In genomic region chr15:32990071-32990470, GRCh38 we compare ENCODE assay signal across 35 cellular contexts.
"Had no signal": no experiment of that assay in that cellular context is flagged by ENCODE, and none has a peak within 500 bp of the region (broad histone marks: within the 10 kb centered on the region; RNA-seq: fewer than 3 reads in every experiment).

No MANE protein-coding gene starts in this region.

- H3K36me3 Mint-ChIP-seq: activated CD8-positive, alpha-beta memory T cell treated with anti-CD3 and anti-CD28 coated beads, Interleukin-2, amount 10 ng/mL, durations not matched to agents 7 days and 5 days; activated naive CD4-positive, alpha-beta T cell treated with anti-CD3 and anti-CD28 coated beads, Interleukin-2, amount 10 ng/mL, durations not matched to agents 7 days and 5 days; activated naive CD4-positive, alpha-beta T cell treated with anti-CD3 and anti-CD28 coated beads, Interleukin-2, amount 50 U/mL, for 24 hours; activated naive CD8-positive, alpha-beta T cell; activated naive CD8-positive, alpha-beta T cell treated with anti-CD3 and anti-CD28 coated beads, Interleukin-2, amount 10 ng/mL, durations not matched to agents 7 days and 5 days had no signal

- H3K27me3 Mint-ChIP-seq: activated CD8-positive, alpha-beta memory T cell treated with anti-CD3 and anti-CD28 coated beads, Interleukin-2, amount 10 ng/mL, durations not matched to agents 7 days and 5 days; activated naive CD4-positive, alpha-beta T cell treated with anti-CD3 and anti-CD28 coated beads, Interleukin-2, amount 10 ng/mL, durations not matched to agents 7 days and 5 days; activated naive CD8-positive, alpha-beta T cell treated with anti-CD3 and anti-CD28 coated beads, Interleukin-2, amount 10 ng/mL, durations not matched to agents 7 days and 5 days; activated naive CD8-positive, alpha-beta T cell treated with anti-CD3 and anti-CD28 coated beads, Interleukin-2, amount 50 U/mL, for 24 hours; activated T-cell treated with anti-CD3 and anti-CD28 coated beads, Interleukin-2, amount 50 U/mL, for 24 hours had no signal

- H3K27ac Mint-ChIP-seq: activated B cell treated with CpG ODN at 0.5 μM for 24 hours; activated CD4-positive, alpha-beta memory T cell treated with anti-CD3 and anti-CD28 coated beads, Interleukin-2, amount 10 ng/mL, durations not matched to agents 7 days and 5 days; activated CD4-positive, alpha-beta T cell treated with anti-CD3 and anti-CD28 coated beads, Interleukin-2, amount 10 ng/mL, durations not matched to agents 7 days and 5 days; activated CD8-positive, alpha-beta memory T cell treated with anti-CD3 and anti-CD28 coated beads, Interleukin-2, amount 10 ng/mL, durations not matched to agents 7 days and 5 days; activated CD8-positive, alpha-beta T cell treated with anti-CD3 and anti-CD28 coated beads, Interleukin-2, amount 10 ng/mL, durations not matched to agents 7 days and 5 days; activated naive CD4-positive, alpha-beta T cell treated with anti-CD3 and anti-CD28 coated beads, Interleukin-2, amount 10 ng/mL, durations not matched to agents 7 days and 5 days; activated naive CD4-positive, alpha-beta T cell treated with anti-CD3 and anti-CD28 coated beads, Interleukin-2, amount 50 U/mL, for 24 hours; activated naive CD8-positive, alpha-beta T cell; activated naive CD8-positive, alpha-beta T cell treated with anti-CD3 and anti-CD28 coated beads, Interleukin-2, amount 10 ng/mL, durations not matched to agents 7 days and 5 days; activated naive CD8-positive, alpha-beta T cell treated with anti-CD3 and anti-CD28 coated beads, Interleukin-2, amount 50 U/mL, for 24 hours; activated T-cell treated with anti-CD3 and anti-CD28 coated beads, Interleukin-2, amount 50 U/mL, for 24 hours; activated T-helper 2 cell treated with anti-CD3 and anti-CD28 coated beads, Interferon-gamma antibody, Interleukin-2, Interleukin-4, amounts not matched to agents 10 μg/mL and 5 μg/mL and 100 μg/mL, durations not matched to agents 14 hours and 24 hours and 36 hours; T-helper 1 cell treated with Interleukin-12 subunit alpha and Interleukin-12 subunit beta and Interleukin-4 antibody, amounts not matched to agents 30 μg/mL and 1 μg/mL, for 36 hours; T-helper 2 cell treated with Interferon-gamma antibody and Interleukin-4, amounts not matched to agents 5 μg/mL and 100 μg/mL, for 36 hours had no signal

- H3K4me3 ChIP-seq: ascending aorta, body of pancreas had no signal

- DNase-seq: activated B cell treated with CpG ODN at 0.5 μM for 24 hours; activated CD4-positive, alpha-beta memory T cell treated with anti-CD3 and anti-CD28 coated beads, Interleukin-2, amount 10 ng/mL, durations not matched to agents 7 days and 5 days; activated CD4-positive, alpha-beta T cell treated with anti-CD3 and anti-CD28 coated beads for 48 hours; activated CD4-positive, alpha-beta T cell treated with anti-CD3 and anti-CD28 coated beads, Interleukin-2, amount 10 ng/mL, durations not matched to agents 7 days and 5 days; activated CD4-positive, alpha-beta T cell treated with anti-CD3 and anti-CD28 coated beads, Interleukin-2, amount 50 U/mL, for 48 hours; activated CD4-positive, CD25-positive, alpha-beta regulatory T cell treated with anti-CD3 and anti-CD28 coated beads, Interleukin-2, amount 50 U/mL, for 72 hours; activated CD8-positive, alpha-beta memory T cell treated with anti-CD3 and anti-CD28 coated beads for 24 hours; activated CD8-positive, alpha-beta memory T cell treated with anti-CD3 and anti-CD28 coated beads, Interleukin-2, amount 10 ng/mL, durations not matched to agents 7 days and 5 days; activated CD8-positive, alpha-beta memory T cell treated with anti-CD3 and anti-CD28 coated beads, Interleukin-2, amount 50 U/mL, for 48 hours; activated CD8-positive, alpha-beta T cell treated with anti-CD3 and anti-CD28 coated beads, Interleukin-2, amount 10 ng/mL, durations not matched to agents 7 days and 5 days; activated effector memory CD4-positive, alpha-beta T cell treated with Interleukin-2 at 50 U/mL for 16 hours; activated gamma-delta T cell; activated naive CD4-positive, alpha-beta T cell treated with anti-CD3 and anti-CD28 coated beads, Interleukin-2, amount 10 ng/mL, durations not matched to agents 7 days and 5 days; activated naive CD4-positive, alpha-beta T cell treated with Interleukin-2 at 50 U/mL for 16 hours; activated naive CD8-positive, alpha-beta T cell treated with anti-CD3 and anti-CD28 coated beads, Interleukin-2, amount 10 ng/mL, durations not matched to agents 7 days and 5 days; activated naive CD8-positive, alpha-beta T cell treated with anti-CD3 and anti-CD28 coated beads, Interleukin-2, amount 50 U/mL, for 24 hours; activated T-cell treated with anti-CD3 and anti-CD28 coated beads, Interleukin-2, amount 50 U/mL, for 24 hours; activated T-cell treated with anti-CD3 and anti-CD28 coated beads, Interleukin-2, amount 50 U/mL, for 48 hours; amygdala; anterior cingulate cortex; body of pancreas; central memory CD4-positive, alpha-beta T cell; SW 1271; T-helper 1 cell; T-helper 2 cell; T-helper 9 cell had no signal

- H3K27me3 ChIP-seq: ascending aorta, body of pancreas had no signal

- H3K4me3 Mint-ChIP-seq: activated B cell treated with CpG ODN at 0.5 μM for 24 hours; activated CD4-positive, alpha-beta memory T cell treated with anti-CD3 and anti-CD28 coated beads, Interleukin-2, amount 10 ng/mL, durations not matched to agents 7 days and 5 days; activated CD4-positive, alpha-beta T cell treated with anti-CD3 and anti-CD28 coated beads, Interleukin-2, amount 10 ng/mL, durations not matched to agents 7 days and 5 days; activated CD8-positive, alpha-beta memory T cell treated with anti-CD3 and anti-CD28 coated beads, Interleukin-2, amount 10 ng/mL, durations not matched to agents 7 days and 5 days; activated CD8-positive, alpha-beta T cell treated with anti-CD3 and anti-CD28 coated beads, Interleukin-2, amount 10 ng/mL, durations not matched to agents 7 days and 5 days; activated naive CD4-positive, alpha-beta T cell treated with anti-CD3 and anti-CD28 coated beads, Interleukin-2, amount 10 ng/mL, durations not matched to agents 7 days and 5 days; activated naive CD4-positive, alpha-beta T cell treated with anti-CD3 and anti-CD28 coated beads, Interleukin-2, amount 50 U/mL, for 24 hours; activated naive CD8-positive, alpha-beta T cell; activated naive CD8-positive, alpha-beta T cell treated with anti-CD3 and anti-CD28 coated beads, Interleukin-2, amount 10 ng/mL, durations not matched to agents 7 days and 5 days; activated naive CD8-positive, alpha-beta T cell treated with anti-CD3 and anti-CD28 coated beads, Interleukin-2, amount 50 U/mL, for 24 hours; activated T-cell treated with anti-CD3 and anti-CD28 coated beads, Interleukin-2, amount 50 U/mL, for 24 hours; T-helper 1 cell treated with Interleukin-12 subunit alpha and Interleukin-12 subunit beta and Interleukin-4 antibody, amounts not matched to agents 30 μg/mL and 1 μg/mL, for 36 hours; T-helper 2 cell treated with Interferon-gamma antibody and Interleukin-4, amounts not matched to agents 5 μg/mL and 100 μg/mL, for 36 hours had no signal

- H3K9me3 Mint-ChIP-seq: activated B cell treated with CpG ODN at 0.5 μM for 24 hours; activated CD4-positive, alpha-beta memory T cell treated with anti-CD3 and anti-CD28 coated beads, Interleukin-2, amount 10 ng/mL, durations not matched to agents 7 days and 5 days; activated CD4-positive, alpha-beta T cell treated with anti-CD3 and anti-CD28 coated beads, Interleukin-2, amount 10 ng/mL, durations not matched to agents 7 days and 5 days; activated naive CD4-positive, alpha-beta T cell treated with anti-CD3 and anti-CD28 coated beads, Interleukin-2, amount 10 ng/mL, durations not matched to agents 7 days and 5 days; activated naive CD4-positive, alpha-beta T cell treated with anti-CD3 and anti-CD28 coated beads, Interleukin-2, amount 50 U/mL, for 24 hours; activated naive CD8-positive, alpha-beta T cell treated with anti-CD3 and anti-CD28 coated beads, Interleukin-2, amount 10 ng/mL, durations not matched to agents 7 days and 5 days; activated naive CD8-positive, alpha-beta T cell treated with anti-CD3 and anti-CD28 coated beads, Interleukin-2, amount 50 U/mL, for 24 hours; activated T-cell treated with anti-CD3 and anti-CD28 coated beads, Interleukin-2, amount 50 U/mL, for 24 hours; activated T-helper 2 cell treated with anti-CD3 and anti-CD28 coated beads, Interferon-gamma antibody, Interleukin-2, Interleukin-4, amounts not matched to agents 10 μg/mL and 5 μg/mL and 100 μg/mL, durations not matched to agents 14 hours and 24 hours and 36 hours; T-helper 1 cell treated with Interleukin-12 subunit alpha and Interleukin-12 subunit beta and Interleukin-4 antibody, amounts not matched to agents 30 μg/mL and 1 μg/mL, for 36 hours; T-helper 2 cell treated with Interferon-gamma antibody and Interleukin-4, amounts not matched to agents 5 μg/mL and 100 μg/mL, for 36 hours had no signal

- H3K4me1 ChIP-seq: ascending aorta, body of pancreas had no signal

- H3K9me3 ChIP-seq: ascending aorta, body of pancreas had no signal

- H3K27ac ChIP-seq: ascending aorta, body of pancreas, VCaP had no signal

- FAIRE-seq: bronchial epithelial cell, TTC549 had no signal

- H3K36me3 ChIP-seq: ascending aorta had no signal

- H3K4me1 Mint-ChIP-seq: activated B cell treated with CpG ODN at 0.5 μM for 24 hours; activated CD4-positive, alpha-beta memory T cell treated with anti-CD3 and anti-CD28 coated beads, Interleukin-2, amount 10 ng/mL, durations not matched to agents 7 days and 5 days; activated CD4-positive, alpha-beta T cell treated with anti-CD3 and anti-CD28 coated beads, Interleukin-2, amount 10 ng/mL, durations not matched to agents 7 days and 5 days; activated CD8-positive, alpha-beta memory T cell treated with anti-CD3 and anti-CD28 coated beads, Interleukin-2, amount 10 ng/mL, durations not matched to agents 7 days and 5 days; activated naive CD4-positive, alpha-beta T cell treated with anti-CD3 and anti-CD28 coated beads, Interleukin-2, amount 10 ng/mL, durations not matched to agents 7 days and 5 days; activated naive CD4-positive, alpha-beta T cell treated with anti-CD3 and anti-CD28 coated beads, Interleukin-2, amount 50 U/mL, for 24 hours; activated naive CD8-positive, alpha-beta T cell treated with anti-CD3 and anti-CD28 coated beads, Interleukin-2, amount 10 ng/mL, durations not matched to agents 7 days and 5 days; activated naive CD8-positive, alpha-beta T cell treated with anti-CD3 and anti-CD28 coated beads, Interleukin-2, amount 50 U/mL, for 24 hours had no signal
